Comparison of ENCODE assay signal across 34 cellular contexts in the genomic region with DNA sequence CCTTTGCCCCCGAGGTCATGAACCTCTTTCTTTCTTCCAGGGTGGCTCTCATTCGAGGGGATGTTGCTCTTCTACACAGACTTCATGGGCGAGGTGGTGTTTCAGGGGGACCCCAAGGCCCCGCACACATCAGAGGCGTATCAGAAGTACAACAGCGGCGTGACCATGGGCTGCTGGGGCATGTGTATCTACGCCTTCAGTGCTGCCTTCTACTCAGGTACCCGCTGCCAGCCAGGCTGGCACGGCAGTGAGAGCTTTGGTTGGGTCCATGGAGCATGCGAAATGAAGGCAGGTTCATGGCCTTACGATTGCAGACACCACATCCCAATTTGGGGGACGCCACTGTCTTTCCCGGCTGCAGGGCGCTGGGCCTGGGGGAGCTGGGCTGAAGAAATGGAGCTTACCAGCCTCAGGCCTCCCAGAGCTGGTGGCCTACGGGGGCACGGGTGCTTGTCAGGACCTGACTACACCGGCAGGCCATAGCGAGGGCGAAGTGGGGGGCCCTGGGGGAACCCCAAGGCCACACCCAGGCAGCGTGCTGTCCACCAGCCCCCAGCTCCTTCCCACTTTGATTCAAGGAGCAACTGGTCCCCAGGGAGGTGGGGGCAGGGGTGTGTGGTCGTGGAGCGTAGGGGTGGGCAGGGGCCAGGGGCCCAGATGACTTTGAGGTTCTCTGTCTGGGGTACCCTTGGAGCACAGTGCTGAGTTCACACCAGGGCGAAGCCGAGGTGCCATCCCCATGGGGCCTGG.
"Had no signal": no experiment of that assay in that cellular context is flagged by ENCODE, and none has a peak within 500 bp of the region (broad histone marks: within the 10 kb centered on the region; RNA-seq: fewer than 3 reads in every experiment).

No MANE protein-coding gene starts in this region.

- H3K4me3 Mint-ChIP-seq: activated B cell treated with CpG ODN at 0.5 μM for 24 hours; activated CD8-positive, alpha-beta T cell treated with anti-CD3 and anti-CD28 coated beads for 36 hours; activated naive CD8-positive, alpha-beta T cell; activated T-cell treated with anti-CD3 and anti-CD28 coated beads, Interleukin-2, amount 50 U/mL, for 4 hours; activated T-helper 17 cell treated with anti-CD3 and anti-CD28 coated beads, Interleukin-2, amount 50 U/mL, for 72 hours; central memory CD8-positive, alpha-beta T cell; dendritic cell treated with granulocyte-macrophage colony-stimulating factor and Interleukin-4, amounts not matched to agents 40 ng/mL and 50 ng/mL, for 4 days; endodermal cell; T-helper 17 cell; T-helper 2 cell treated with Interferon-gamma antibody and Interleukin-4, amounts not matched to agents 5 μg/mL and 100 μg/mL, for 36 hours had no signal

- H3K27me3 Mint-ChIP-seq: activated B cell treated with CpG ODN at 0.5 μM for 24 hours; activated CD8-positive, alpha-beta T cell treated with anti-CD3 and anti-CD28 coated beads for 36 hours; activated naive CD8-positive, alpha-beta T cell; activated T-helper 17 cell treated with anti-CD3 and anti-CD28 coated beads, Interleukin-2, amount 50 U/mL, for 72 hours; central memory CD8-positive, alpha-beta T cell; T-helper 17 cell had no signal

- H3K4me1 Mint-ChIP-seq: activated B cell treated with CpG ODN at 0.5 μM for 24 hours; activated T-helper 17 cell treated with anti-CD3 and anti-CD28 coated beads, Interleukin-2, amount 50 U/mL, for 72 hours; central memory CD8-positive, alpha-beta T cell; endodermal cell; T-helper 17 cell had no signal

- H3K27me3 ChIP-seq: brain microvascular endothelial cell, dorsolateral prefrontal cortex, esophagus muscularis mucosa, foreskin keratinocyte, gastrocnemius medialis had no signal

- H3K27ac ChIP-seq: brain microvascular endothelial cell, coronary artery, dorsolateral prefrontal cortex, esophagus muscularis mucosa, foreskin keratinocyte, gastrocnemius medialis, WERI-Rb-1 had no signal

- FAIRE-seq: astrocyte, bronchial epithelial cell had no signal

- H3K27ac Mint-ChIP-seq: activated B cell treated with CpG ODN at 0.5 μM for 24 hours; activated CD8-positive, alpha-beta T cell treated with anti-CD3 and anti-CD28 coated beads for 36 hours; activated naive CD8-positive, alpha-beta T cell; activated T-helper 17 cell treated with anti-CD3 and anti-CD28 coated beads, Interleukin-2, amount 50 U/mL, for 72 hours; dendritic cell treated with granulocyte-macrophage colony-stimulating factor and Interleukin-4, amounts not matched to agents 40 ng/mL and 50 ng/mL, for 4 days; endodermal cell; T-helper 17 cell; T-helper 2 cell treated with Interferon-gamma antibody and Interleukin-4, amounts not matched to agents 5 μg/mL and 100 μg/mL, for 36 hours had no signal

- DNase-seq: activated B cell treated with CpG ODN at 0.5 μM for 24 hours; activated CD4-positive, alpha-beta T cell treated with anti-CD3 and anti-CD28 coated beads for 48 hours; activated CD4-positive, alpha-beta T cell treated with anti-CD3 and anti-CD28 coated beads, Interleukin-2, amount 50 U/mL, for 1 hour; activated CD4-positive, alpha-beta T cell treated with anti-CD3 and anti-CD28 coated beads, Interleukin-2, amount 50 U/mL, for 48 hours; activated CD8-positive, alpha-beta memory T cell treated with anti-CD3 and anti-CD28 coated beads for 24 hours; activated CD8-positive, alpha-beta T cell treated with anti-CD3 and anti-CD28 coated beads for 36 hours; activated effector memory CD4-positive, alpha-beta T cell treated with Interleukin-2 at 50 U/mL for 16 hours; activated gamma-delta T cell treated with Interleukin-2 at 50 U/mL for 16 hours; activated naive CD4-positive, alpha-beta T cell treated with anti-CD3 and anti-CD28 coated beads, Interleukin-2, amount 50 U/mL, for 16 hours; activated naive CD4-positive, alpha-beta T cell treated with Interleukin-2 at 50 U/mL for 16 hours; activated T-cell treated with anti-CD3 and anti-CD28 coated beads, Interleukin-2, amount 50 U/mL, for 4 hours; amniotic stem cell; anterior cingulate cortex; brain microvascular endothelial cell; effector memory CD4-positive, alpha-beta T cell; endodermal cell; foreskin keratinocyte; gastrocnemius medialis; glutamatergic neuron; T-helper 1 cell; T-helper 17 cell; T1000; WERI-Rb-1 had no signal

- ATAC-seq: activated CD4-positive, CD25-positive, alpha-beta regulatory T cell treated with anti-CD3 and anti-CD28 coated beads, Interleukin-2, amount 50 U/mL, for 24 hours; activated CD8-positive, alpha-beta T cell treated with anti-CD3 and anti-CD28 coated beads for 36 hours; activated T-cell treated with anti-CD3 and anti-CD28 coated beads, Interleukin-2, amount 50 U/mL, for 4 hours; activated T-helper 17 cell treated with anti-CD3 and anti-CD28 coated beads, Interleukin-2, amount 50 U/mL, for 72 hours; foreskin keratinocyte; gastrocnemius medialis; T-helper 17 cell had no signal

- H3K4me3 ChIP-seq: coronary artery, dorsolateral prefrontal cortex, esophagus muscularis mucosa, gastrocnemius medialis had no signal

- H3K4me1 ChIP-seq: foreskin keratinocyte had no signal

- H3K9me3 ChIP-seq: esophagus muscularis mucosa, gastrocnemius medialis had no signal

- H3K36me3 ChIP-seq: brain microvascular endothelial cell, gastrocnemius medialis, WERI-Rb-1 had no signal

- H3K9me3 Mint-ChIP-seq: activated T-cell treated with anti-CD3 and anti-CD28 coated beads, Interleukin-2, amount 50 U/mL, for 4 hours; central memory CD8-positive, alpha-beta T cell had no signal
